In genomic region chr6:165556116-165556843, GRCh38 we compare ENCODE assay signal across 14 cellular contexts.
DNase-seq lines count a peak whose midpoint lies in the region; ATAC-seq and TF ChIP-seq lines count a peak whose summit lies in the region.
"Had no signal": no experiment of that assay in that cellular context is flagged by ENCODE, and none has a peak within 500 bp of the region (broad histone marks: within the 10 kb centered on the region; RNA-seq: fewer than 3 reads in every experiment).

No MANE protein-coding gene starts in this region.

- no peaks in the 10 kb centered on the region for H3K9me3 ChIP-seq in right lobe of liver

- no peaks in the 10 kb centered on the region for H3K36me3 ChIP-seq in right lobe of liver
- H3K36me3 ChIP-seq: neural progenitor cell had no signal

- H3K4me3 Mint-ChIP-seq in T-helper 2 cell treated with Interferon-gamma antibody and Interleukin-4, amounts not matched to agents 5 μg/mL and 100 μg/mL, for 36 hours, result no peak overlapping the region
- H3K4me3 Mint-ChIP-seq in activated CD8-positive, alpha-beta memory T cell treated with anti-CD3 and anti-CD28 coated beads, Interleukin-2, amount 10 ng/mL, durations not matched to agents 7 days and 5 days, result no peak overlapping the region
- H3K4me3 Mint-ChIP-seq: CD4-positive, CD25-positive, alpha-beta regulatory T cell; effector memory CD8-positive, alpha-beta T cell; neural progenitor cell had no signal

- H3K4me3 ChIP-seq in astrocyte of the spinal cord (ENCODE audit: low read depth, low read length) (no peak overlapping the region), right lobe of liver (no peak overlapping the region)
- H3K4me3 ChIP-seq: neural progenitor cell had no signal

- no peak overlapping the region for H3K27ac ChIP-seq in right lobe of liver
- H3K27ac ChIP-seq: neural progenitor cell had no signal

- DNase-seq in Daoy (ENCODE audit: low read depth), result peak; percentile 60
- peak; percentile 93 for DNase-seq in NCI-H1092 treated with DMSO at 0.1 percent for 48 hours (lab: John Stamatoyannopoulos, UW)
- peak; percentile 65 for DNase-seq in astrocyte of the spinal cord (ENCODE audit: low read depth, low spot score)
- no peak for DNase-seq in right lobe of liver
- DNase-seq in T1000 (lab: John Stamatoyannopoulos, UW), result no peak
- no peak for DNase-seq in T-helper 2 cell treated with Interferon-gamma antibody and Interleukin-4, amounts not matched to agents 5 μg/mL and 100 μg/mL, for 36 hours (ENCODE audit: low spot score)
- no peak for DNase-seq in activated CD8-positive, alpha-beta memory T cell treated with anti-CD3 and anti-CD28 coated beads, Interleukin-2, amount 10 ng/mL, durations not matched to agents 7 days and 5 days
- DNase-seq: activated naive CD4-positive, alpha-beta T cell treated with anti-CD3 and anti-CD28 coated beads, Interleukin-2, amount 50 U/mL, for 16 hours; CD4-positive, CD25-positive, alpha-beta regulatory T cell; effector memory CD8-positive, alpha-beta T cell; NCI-H446; stimulated activated CD4-positive, alpha-beta T cell treated with anti-CD3 and anti-CD28 coated beads, Interleukin-1b, Interleukin-23, amount 100 ng/mL, for 48 hours had no signal

- ATAC-seq in right lobe of liver (peak; percentile 54 to 72 (median 56)), GM19035 (IDR thresholded peaks at IDR 0.05; ENCODE audit: unreplicated experiment) (no peak)
- ATAC-seq in activated CD8-positive, alpha-beta memory T cell treated with anti-CD3 and anti-CD28 coated beads, Interleukin-2, amount 10 ng/mL, durations not matched to agents 7 days and 5 days, result no peak
- ATAC-seq: effector memory CD8-positive, alpha-beta T cell had no signal

- no peaks in the 10 kb centered on the region for H3K4me1 ChIP-seq in right lobe of liver
- H3K4me1 ChIP-seq: neural progenitor cell had no signal

- intact Hi-C loops in right lobe of liver (cut with DNase I), result no loop called here

- TF ChIP-seq CTCF in astrocyte of the spinal cord (IDR thresholded peaks at IDR 0.05; ENCODE audit: low read depth, low read length) (no peak), right lobe of liver (IDR thresholded peaks at IDR 0.05) (no peak)

- no peaks in the 10 kb centered on the region for H3K4me1 Mint-ChIP-seq in T-helper 2 cell treated with Interferon-gamma antibody and Interleukin-4, amounts not matched to agents 5 μg/mL and 100 μg/mL, for 36 hours (ENCODE audit: low read depth)
- H3K4me1 Mint-ChIP-seq in activated CD8-positive, alpha-beta memory T cell treated with anti-CD3 and anti-CD28 coated beads, Interleukin-2, amount 10 ng/mL, durations not matched to agents 7 days and 5 days, result no peaks in the 10 kb centered on the region
- H3K4me1 Mint-ChIP-seq: CD4-positive, CD25-positive, alpha-beta regulatory T cell had no signal

- TF ChIP-seq POLR2A in right lobe of liver (IDR thresholded peaks at IDR 0.05), result no peak

- H3K9me3 Mint-ChIP-seq in T-helper 2 cell treated with Interferon-gamma antibody and Interleukin-4, amounts not matched to agents 5 μg/mL and 100 μg/mL, for 36 hours, result peaks cover 3% of the 10 kb centered on the region
- H3K9me3 Mint-ChIP-seq in activated CD8-positive, alpha-beta memory T cell treated with anti-CD3 and anti-CD28 coated beads, Interleukin-2, amount 10 ng/mL, durations not matched to agents 7 days and 5 days (ENCODE audit: low read depth), result peaks cover 8% of the 10 kb centered on the region

- in situ Hi-C loops in astrocyte of the spinal cord (cut with HindIII; ENCODE audit: low sequenced_read_pairs), result no loop called here

- H3K36me3 Mint-ChIP-seq in T-helper 2 cell treated with Interferon-gamma antibody and Interleukin-4, amounts not matched to agents 5 μg/mL and 100 μg/mL, for 36 hours (ENCODE audit: low read depth), result no peaks in the 10 kb centered on the region
- H3K36me3 Mint-ChIP-seq in activated CD8-positive, alpha-beta memory T cell treated with anti-CD3 and anti-CD28 coated beads, Interleukin-2, amount 10 ng/mL, durations not matched to agents 7 days and 5 days, result no peaks in the 10 kb centered on the region
- H3K36me3 Mint-ChIP-seq: CD4-positive, CD25-positive, alpha-beta regulatory T cell had no signal

- WGBS in right lobe of liver (ENCODE audit: insufficient coverage, low coverage, low lambda C conversion rate, missing lambda C conversion rate), result 19% methylated on average over 3 of the region's 3 CpGs

- CTCF ChIA-PET in activated CD8-positive, alpha-beta memory T cell treated with anti-CD3 and anti-CD28 coated beads, Interleukin-2, amount 10 ng/mL, durations not matched to agents 7 days and 5 days (lab: Charles Lee), result no interaction called here

- H3K27ac Mint-ChIP-seq in T-helper 2 cell treated with Interferon-gamma antibody and Interleukin-4, amounts not matched to agents 5 μg/mL and 100 μg/mL, for 36 hours, result no peak overlapping the region
- H3K27ac Mint-ChIP-seq in activated CD8-positive, alpha-beta memory T cell treated with anti-CD3 and anti-CD28 coated beads, Interleukin-2, amount 10 ng/mL, durations not matched to agents 7 days and 5 days, result no peak overlapping the region
- H3K27ac Mint-ChIP-seq: CD4-positive, CD25-positive, alpha-beta regulatory T cell; effector memory CD8-positive, alpha-beta T cell; neural progenitor cell had no signal

- H3K27me3 Mint-ChIP-seq in T-helper 2 cell treated with Interferon-gamma antibody and Interleukin-4, amounts not matched to agents 5 μg/mL and 100 μg/mL, for 36 hours (ENCODE audit: low read depth), result no peaks in the 10 kb centered on the region
- H3K27me3 Mint-ChIP-seq in activated CD8-positive, alpha-beta memory T cell treated with anti-CD3 and anti-CD28 coated beads, Interleukin-2, amount 10 ng/mL, durations not matched to agents 7 days and 5 days, result no peaks in the 10 kb centered on the region
- H3K27me3 Mint-ChIP-seq: CD4-positive, CD25-positive, alpha-beta regulatory T cell; effector memory CD8-positive, alpha-beta T cell had no signal

- no peaks in the 10 kb centered on the region for H3K27me3 ChIP-seq in right lobe of liver
- H3K27me3 ChIP-seq: neural progenitor cell had no signal

Comparison
In these comparisons a context has a peak if more than half of its experiments do, and no peak if none do; other contexts are left out.
1. DNase-seq: peak in Daoy (single experiment), NCI-H1092 treated with DMSO at 0.1 percent for 48 hours (single experiment) and astrocyte of the spinal cord (single experiment); none in right lobe of liver (0 of 3), T1000 (single experiment), T-helper 2 cell treated with Interferon-gamma antibody and Interleukin-4, amounts not matched to agents 5 μg/mL and 100 μg/mL, for 36 hours (single experiment) and activated CD8-positive, alpha-beta memory T cell treated with anti-CD3 and anti-CD28 coated beads, Interleukin-2, amount 10 ng/mL, durations not matched to agents 7 days and 5 days (single experiment).
2. ATAC-seq: peak in right lobe of liver (4 of 4); none in activated CD8-positive, alpha-beta memory T cell treated with anti-CD3 and anti-CD28 coated beads, Interleukin-2, amount 10 ng/mL, durations not matched to agents 7 days and 5 days (single experiment) and GM19035 (single experiment).